In genomic region chr21:39388038-39388810, GRCh38 we compare ENCODE assay signal across 8 cellular contexts. TPM values are rescaled to one million over a fixed set of nuclear protein-coding genes. Genes with fewer than 3 reads are reported as not detected.
A peak's percentile ranks its signal among the peaks of the same experiment; 100 is the strongest.
DNase-seq lines count a peak whose midpoint lies in the region; ATAC-seq, FAIRE-seq and TF ChIP-seq lines count a peak whose summit lies in the region.

No MANE protein-coding gene starts in this region.

- peak overlapping the region; percentile 97 for H3K4me2 ChIP-seq in keratinocyte (ENCODE audit: control insufficient read depth, extremely low read depth, insufficient read depth, low read depth, low read length)

- dilution Hi-C loops in keratinocyte (cut with MboI; ENCODE audit: extremely low pct_ligation_motif_present, low sequenced_read_pairs): no loop called here

- ATAC-seq in GM18907 (IDR thresholded peaks at IDR 0.05; ENCODE audit: unreplicated experiment) (peak; percentile 76), HG03139 (IDR thresholded peaks at IDR 0.05; ENCODE audit: unreplicated experiment) (peak; percentile 82)

- H4K20me1 ChIP-seq in keratinocyte (ENCODE audit: control insufficient read depth, extremely low read depth, insufficient read depth, low read length): no peaks in the 10 kb centered on the region

- peak overlapping the region; percentile 81 for H3K27ac ChIP-seq in keratinocyte (ENCODE audit: control insufficient read depth, insufficient read depth, low read length)

- H3K9ac ChIP-seq in keratinocyte (ENCODE audit: control insufficient read depth, extremely low read depth, insufficient read depth, low read length): peak overlapping the region; percentile 76

- no peaks in the 10 kb centered on the region for H3K9me1 ChIP-seq in keratinocyte (ENCODE audit: control insufficient read depth, extremely low read depth, insufficient read depth, low read length)

- peak overlapping the region; percentile 46 to 82 (median 70) for H3K4me3 ChIP-seq in keratinocyte (ENCODE audit: control insufficient read depth in 2 of 3, extremely low read depth in 1 of 3, insufficient read depth in 2 of 3, low read depth in 1 of 3, low read length in 3 of 3)

- H3K27me3 ChIP-seq in keratinocyte (ENCODE audit: control insufficient read depth, extremely low read depth, insufficient read depth, low read length): no peaks in the 10 kb centered on the region

- no peaks in the 10 kb centered on the region for H3K9me3 ChIP-seq in keratinocyte (ENCODE audit: control insufficient read depth, low read depth, low read length)

- peak; percentile 20 for FAIRE-seq in keratinocyte (lab: Jason Lieb, UNC)

- peak; percentile 80 to 99 (median 96) for TF ChIP-seq CTCF in keratinocyte (optimal IDR thresholded peaks at IDR 0.05 in 1 of 3, IDR thresholded peaks at IDR 0.05 in 1 of 3, conservative IDR thresholded peaks at IDR 0.05 in 1 of 3; ENCODE audit: extremely low read depth in 1 of 3, insufficient read depth in 2 of 3, low read length in 3 of 3)

- H3K79me2 ChIP-seq in keratinocyte (ENCODE audit: control insufficient read depth, insufficient read depth, low read length): peaks cover 27% of the 10 kb centered on the region

- peaks cover 10 to 17% of the 10 kb centered on the region in 2 experiments for H3K36me3 ChIP-seq in keratinocyte (ENCODE audit: control insufficient read depth in 2 of 2, extremely low read depth in 1 of 2, insufficient read depth in 2 of 2, low read length in 2 of 2)

- H3K4me1 ChIP-seq in keratinocyte (ENCODE audit: control insufficient read depth, extremely low read depth, insufficient read depth, low read length): peaks cover 18% of the 10 kb centered on the region

- H2AFZ ChIP-seq in keratinocyte (ENCODE audit: control insufficient read depth, low read length): peak overlapping the region; percentile 88

- DNase-seq in AG08396 (ENCODE audit: low spot score) (peak; percentile 91), NCI-H2227 (lab: John Stamatoyannopoulos, UW; ENCODE audit: unreplicated experiment) (peak; percentile 68), keratinocyte (ENCODE audit: low read depth, low spot score) (no peak)
- peak; percentile 77 to 86 (median 83) for DNase-seq in activated CD4-positive, CD25-positive, alpha-beta regulatory T cell (lab: John Stamatoyannopoulos, UW)
- peak; percentile 81 for DNase-seq in central memory CD4-positive, alpha-beta T cell
- DNase-seq in stimulated activated CD4-positive, alpha-beta T cell treated with anti-CD3 and anti-CD28 coated beads, Interleukin-12 subunit alpha, Interleukin-12 subunit beta, amount 100 ng/mL, for 48 hours (ENCODE audit: low read depth in 2 of 3, low spot score in 1 of 3): peak; percentile 79 to 91 (median 90)

RNA-seq across cellular contexts. Expression of gene HMGN1, which starts 39.3 kb away (rescaled TPM):
- 110 to 245 TPM (median 142 TPM) in 3 replicates for polyA plus RNA-seq in keratinocyte
- 89.4 TPM for polyA plus RNA-seq in keratinocyte (2011; ENCODE audit: low read depth)
- 146 and 208 TPM in 2 replicates for polyA plus RNA-seq in keratinocyte (2011; cell fraction: cytosol; rRNA removed)
- 80.9 and 133 TPM in 2 replicates for polyA plus RNA-seq in keratinocyte (2011; cell fraction: nucleus; rRNA removed)
- 167 and 266 TPM in 2 replicates for polyA plus RNA-seq in keratinocyte (2012; ENCODE audit: low replicate concordance)
- polyA minus RNA-seq in keratinocyte: 13.2 to 72.1 TPM (median 20.4 TPM) in 3 replicates
- polyA minus RNA-seq in keratinocyte (2011; cell fraction: cytosol; rRNA and poly(A)+ RNA removed): 154 TPM
- polyA minus RNA-seq in keratinocyte (2011; cell fraction: nucleus; rRNA and poly(A)+ RNA removed): 16.4 and 24.3 TPM in 2 replicates

RNA-seq across cellular contexts. Expression of gene LCA5L, which starts 57.4 kb away (rescaled TPM):
- polyA plus RNA-seq in keratinocyte: 0.74 to 0.96 TPM (median 0.94 TPM) in 3 replicates
- 0.87 TPM for polyA plus RNA-seq in keratinocyte (2011; ENCODE audit: low read depth)
- 0.92 and 2.1 TPM in 2 replicates for polyA plus RNA-seq in keratinocyte (2011; cell fraction: cytosol; rRNA removed)
- 1.1 and 1.4 TPM in 2 replicates for polyA plus RNA-seq in keratinocyte (2011; cell fraction: nucleus; rRNA removed)
- 0.78 and 1.1 TPM in 2 replicates for polyA plus RNA-seq in keratinocyte (2012; ENCODE audit: low replicate concordance)
- 0.16 to 0.83 TPM in 2 of 3 replicates, not detected in the other for polyA minus RNA-seq in keratinocyte
- 2.1 TPM for polyA minus RNA-seq in keratinocyte (2011; cell fraction: cytosol; rRNA and poly(A)+ RNA removed)
- polyA minus RNA-seq in keratinocyte (2011; cell fraction: nucleus; rRNA and poly(A)+ RNA removed): 0.85 TPM in 1 of 2 replicates, not detected in the other
